8 cellular contexts compared by ENCODE assay signal in genomic region chr14:75126121-75126544, GRCh38. TPM values are rescaled to one million over a fixed set of nuclear protein-coding genes. Genes with fewer than 3 reads are reported as not detected.
A peak's percentile ranks its signal among the peaks of the same experiment; 100 is the strongest.
DNase-seq lines count a peak whose midpoint lies in the region; ATAC-seq and TF ChIP-seq lines count a peak whose summit lies in the region.

No MANE protein-coding gene starts in this region.

- peak overlapping the region in 1 of 2 experiments; percentile 100 for H3K18ac ChIP-seq in mesenchymal stem cell (ENCODE audit: low read depth in 1 of 2, low read length in 2 of 2)

- H2BK5ac ChIP-seq in mesenchymal stem cell (ENCODE audit: low read depth, low read length, poor library complexity, severe bottlenecking), result no peak overlapping the region

- H3K4ac ChIP-seq in mesenchymal stem cell (ENCODE audit: low read depth in 1 of 2, low read length in 2 of 2), result peak overlapping the region; percentile 92 to 93

- H3K14ac ChIP-seq in mesenchymal stem cell (ENCODE audit: low read length in 2 of 2), result no peak overlapping the region

- H3K4me1 ChIP-seq in BLaER1 treated with 17β-estradiol and CSF1 and Interleukin-3, amounts not matched to agents 10 nM and 100 nM, result peaks cover 25 to 67% (median 47%) of the 10 kb centered on the region in 10 experiments
- H3K4me1 ChIP-seq in body of pancreas, result peaks cover 20% of the 10 kb centered on the region
- peaks cover 3% of the 10 kb centered on the region for H3K4me1 ChIP-seq in mesenchymal stem cell (ENCODE audit: control insufficient read depth, insufficient read depth, low read depth, low read length)

- peaks cover 10 to 59% (median 27%) of the 10 kb centered on the region in 11 experiments; a peak in 19 of 22 replicates for H3K36me3 ChIP-seq in BLaER1 treated with 17β-estradiol and CSF1 and Interleukin-3, amounts not matched to agents 10 nM and 100 nM
- no peaks in the 10 kb centered on the region for H3K36me3 ChIP-seq in body of pancreas (replicated peaks in 1 of 2; ENCODE audit: insufficient read depth in 1 of 2, low read depth in 2 of 2)
- H3K36me3 ChIP-seq in mesenchymal stem cell (ENCODE audit: control insufficient read depth in 1 of 2, insufficient read depth in 2 of 2, low read depth in 1 of 2, low read length in 2 of 2), result peaks cover 12 to 14% of the 10 kb centered on the region in 2 experiments

- H2AK5ac ChIP-seq in mesenchymal stem cell (ENCODE audit: low read length, severe bottlenecking), result no peak overlapping the region

- no peaks in the 10 kb centered on the region for H3K9me3 ChIP-seq in BLaER1 treated with 17β-estradiol and CSF1 and Interleukin-3, amounts not matched to agents 10 nM and 100 nM (replicated peaks in 1 of 11)
- H3K9me3 ChIP-seq in body of pancreas (no peaks in the 10 kb centered on the region), mesenchymal stem cell (ENCODE audit: control insufficient read depth, low read length) (no peaks in the 10 kb centered on the region)

- peak overlapping the region; percentile 94 to 99 (median 95) for H3K9ac ChIP-seq in BLaER1 treated with 17β-estradiol and CSF1 and Interleukin-3, amounts not matched to agents 10 nM and 100 nM
- peak overlapping the region; percentile 93 for H3K9ac ChIP-seq in mesenchymal stem cell (ENCODE audit: low read length)

- 4 to 6% methylated on average over 6 of the region's 6 CpGs for WGBS in body of pancreas, 2 donors
- WGBS in mesenchymal stem cell, result no CpG with 5 or more reads among the region's 6 CpGs

- H3K27me3 ChIP-seq in BLaER1 treated with 17β-estradiol and CSF1 and Interleukin-3, amounts not matched to agents 10 nM and 100 nM, result no peaks in the 10 kb centered on the region
- H3K27me3 ChIP-seq in body of pancreas, result no peaks in the 10 kb centered on the region
- no peaks in the 10 kb centered on the region for H3K27me3 ChIP-seq in mesenchymal stem cell (ENCODE audit: control insufficient read depth in 1 of 2, insufficient read depth in 1 of 2, low read length in 2 of 2)

- intact Hi-C loops in body of pancreas (cut with DNase I), result no loop called here

- no peak for TF ChIP-seq POLR2A in body of pancreas (IDR thresholded peaks at IDR 0.05)

- peaks cover 7% of the 10 kb centered on the region for H3K79me1 ChIP-seq in mesenchymal stem cell (replicated peaks; ENCODE audit: low read length, poor library complexity, severe bottlenecking)

- H3K23ac ChIP-seq in mesenchymal stem cell (ENCODE audit: low read length in 2 of 2), result no peak overlapping the region

- no peaks in the 10 kb centered on the region; a peak in 1 of 22 replicates for H4K20me1 ChIP-seq in BLaER1 treated with 17β-estradiol and CSF1 and Interleukin-3, amounts not matched to agents 10 nM and 100 nM

- H4K91ac ChIP-seq in mesenchymal stem cell (ENCODE audit: low read length), result peak overlapping the region; percentile 99

- ATAC-seq in body of pancreas, result no peak
- ATAC-seq in HG02970 (IDR thresholded peaks at IDR 0.05; ENCODE audit: low FRiP score, unreplicated experiment), result no peak
- ATAC-seq in GM21619 (IDR thresholded peaks at IDR 0.05; ENCODE audit: unreplicated experiment), result no peak
- ATAC-seq in GM18909 (IDR thresholded peaks at IDR 0.05; ENCODE audit: poor library complexity, unreplicated experiment), result no peak

- H3K4me3 ChIP-seq in BLaER1 treated with 17β-estradiol and CSF1 and Interleukin-3, amounts not matched to agents 10 nM and 100 nM, result peak overlapping the region; percentile 63 to 85 (median 74)
- peak overlapping the region; percentile 95 for H3K4me3 ChIP-seq in Jurkat, Clone E6-1 (ENCODE audit: low read length)
- H3K4me3 ChIP-seq in body of pancreas (peak overlapping the region; percentile 66 to 92), mesenchymal stem cell (ENCODE audit: insufficient read depth in 1 of 2, low read depth in 1 of 2, low read length in 2 of 2) (peak overlapping the region; percentile 70 to 91)

- DNase-seq in Jurkat, Clone E6-1 (ENCODE audit: low read depth, low spot score), result peak; percentile 9
- DNase-seq in body of pancreas (no peak), mesenchymal stem cell (peak; percentile 52), COLO668 (lab: John Stamatoyannopoulos, UW; ENCODE audit: unreplicated experiment) (no peak)

- no peak for TF ChIP-seq CTCF in body of pancreas (IDR thresholded peaks at IDR 0.05)

- H2BK120ac ChIP-seq in mesenchymal stem cell (ENCODE audit: low read depth, low read length), result peak overlapping the region; percentile 37

- no peak overlapping the region for H2AFZ ChIP-seq in mesenchymal stem cell (ENCODE audit: low read depth, low read length)

- peak overlapping the region; percentile 100 for H4K8ac ChIP-seq in mesenchymal stem cell (ENCODE audit: low read length)

- no peak overlapping the region for H2BK15ac ChIP-seq in mesenchymal stem cell (ENCODE audit: low read depth, poor library complexity, severe bottlenecking)

- H2BK12ac ChIP-seq in mesenchymal stem cell (ENCODE audit: low read length in 2 of 2), result no peak overlapping the region

- H3K27ac ChIP-seq in BLaER1 treated with 17β-estradiol and CSF1 and Interleukin-3, amounts not matched to agents 10 nM and 100 nM, result peak overlapping the region; percentile 94 to 99 (median 96)
- H3K27ac ChIP-seq in body of pancreas (peak overlapping the region; percentile 83 to 95 (median 92)), mesenchymal stem cell (ENCODE audit: low read length, poor library complexity, severe bottlenecking) (no peak overlapping the region)

- peak overlapping the region; percentile 80 to 99 (median 91) for H3K4me2 ChIP-seq in BLaER1 treated with 17β-estradiol and CSF1 and Interleukin-3, amounts not matched to agents 10 nM and 100 nM
- peak overlapping the region; percentile 61 for H3K4me2 ChIP-seq in mesenchymal stem cell (ENCODE audit: low read length, poor library complexity, severe bottlenecking)

RNA-seq across cellular contexts. Expression of gene NEK9, which starts 0.7 kb away (rescaled TPM):
- 46.6 TPM for polyA plus RNA-seq in Jurkat, Clone E6-1 (2012; ENCODE audit: insufficient read depth, insufficient read length)
- total RNA-seq in body of pancreas, result 10 to 100 TPM; 26.4 to 38.4 TPM
- 26.4 TPM for polyA plus RNA-seq in mesenchymal stem cell (2013, experiment 1 of 2)
- polyA plus RNA-seq in mesenchymal stem cell (2013, experiment 2 of 2), result 26.7 TPM

RNA-seq across cellular contexts. Expression of gene TMED10, which starts 50.3 kb away (rescaled TPM):
- polyA plus RNA-seq in Jurkat, Clone E6-1 (2012; ENCODE audit: insufficient read depth, insufficient read length), result 136 TPM
- total RNA-seq in body of pancreas, result 100 to 1,000 TPM; 150 to 243 TPM
- 426 TPM for polyA plus RNA-seq in mesenchymal stem cell (2013, experiment 1 of 2)
- 426 TPM for polyA plus RNA-seq in mesenchymal stem cell (2013, experiment 2 of 2)

RNA-seq across cellular contexts. Expression of gene ZC2HC1C, which starts 56.7 kb away (rescaled TPM):
- polyA plus RNA-seq in Jurkat, Clone E6-1 (2012; ENCODE audit: insufficient read depth, insufficient read length), result not detected
- 1 to 10 TPM; 7.3 to 7.8 TPM for total RNA-seq in body of pancreas
- 0.64 TPM for polyA plus RNA-seq in mesenchymal stem cell (2013, experiment 1 of 2)
- 0.34 TPM for polyA plus RNA-seq in mesenchymal stem cell (2013, experiment 2 of 2)

Comparison
In these comparisons a context has a peak if more than half of its experiments do, and no peak if none do; other contexts are left out.
1. DNase-seq: peak in Jurkat, Clone E6-1 (single experiment) and mesenchymal stem cell (single experiment); none in body of pancreas (0 of 4) and COLO668 (single experiment).
2. Peak in every context shown above with its lines, with median percentiles within 50 percentile points of each other: H3K4me3 ChIP-seq.